8 cellular contexts compared by ENCODE assay signal in the genomic region with DNA sequence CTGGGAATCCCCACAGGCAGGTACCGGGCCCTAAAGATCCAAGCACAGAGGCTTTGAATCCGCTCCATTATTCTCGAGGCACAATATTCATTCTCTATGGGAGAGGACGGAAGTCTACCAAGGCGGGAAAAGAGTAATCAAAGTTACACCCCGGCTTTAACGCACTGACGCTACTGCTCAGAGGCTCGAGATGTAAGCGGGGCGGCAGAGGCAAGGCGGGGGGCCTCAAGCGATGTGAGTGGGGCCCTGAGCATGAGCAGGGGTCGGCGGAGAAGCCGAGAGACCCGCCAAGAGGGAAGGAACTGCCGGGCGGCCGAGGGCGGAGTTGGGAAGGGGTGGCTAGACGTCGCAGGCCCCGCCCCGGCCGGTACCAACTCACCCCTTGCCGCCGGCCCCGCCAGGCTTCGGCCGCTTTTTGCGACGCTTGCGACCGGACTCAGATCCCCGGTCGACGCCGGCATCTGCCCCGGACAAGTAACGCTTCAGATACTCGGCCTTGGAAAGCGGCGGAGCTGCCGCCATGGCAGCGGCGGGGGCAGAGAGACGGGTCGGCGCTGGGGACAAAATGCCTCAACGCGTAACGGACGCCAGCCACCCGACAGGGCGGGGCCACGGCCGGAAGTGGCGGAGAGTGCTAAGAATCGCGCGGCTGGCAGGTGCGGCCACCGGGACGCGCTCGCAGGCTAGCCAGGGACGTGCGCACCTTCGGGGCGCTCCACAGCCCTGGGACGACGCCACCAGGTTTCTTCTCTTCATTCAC. TPM values are rescaled to one million over a fixed set of nuclear protein-coding genes. Genes with fewer than 3 reads are reported as not detected.
DNase-seq lines count a peak whose midpoint lies in the region; FAIRE-seq and TF ChIP-seq lines count a peak whose summit lies in the region.

A gene with protein sequence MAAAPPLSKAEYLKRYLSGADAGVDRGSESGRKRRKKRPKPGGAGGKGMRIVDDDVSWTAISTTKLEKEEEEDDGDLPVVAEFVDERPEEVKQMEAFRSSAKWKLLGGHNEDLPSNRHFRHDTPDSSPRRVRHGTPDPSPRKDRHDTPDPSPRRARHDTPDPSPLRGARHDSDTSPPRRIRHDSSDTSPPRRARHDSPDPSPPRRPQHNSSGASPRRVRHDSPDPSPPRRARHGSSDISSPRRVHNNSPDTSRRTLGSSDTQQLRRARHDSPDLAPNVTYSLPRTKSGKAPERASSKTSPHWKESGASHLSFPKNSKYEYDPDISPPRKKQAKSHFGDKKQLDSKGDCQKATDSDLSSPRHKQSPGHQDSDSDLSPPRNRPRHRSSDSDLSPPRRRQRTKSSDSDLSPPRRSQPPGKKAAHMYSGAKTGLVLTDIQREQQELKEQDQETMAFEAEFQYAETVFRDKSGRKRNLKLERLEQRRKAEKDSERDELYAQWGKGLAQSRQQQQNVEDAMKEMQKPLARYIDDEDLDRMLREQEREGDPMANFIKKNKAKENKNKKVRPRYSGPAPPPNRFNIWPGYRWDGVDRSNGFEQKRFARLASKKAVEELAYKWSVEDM (minus strand): TSS at position 545 of the 760 bp plus-strand sequence. CDS start 23 bp downstream, at position 522.

- peak within 1 kb of the TSS; percentile 88 to 92 for H3K4me3 ChIP-seq in foreskin fibroblast (ENCODE audit: low read depth in 1 of 2, low read length in 2 of 2)
- peak within 1 kb of the TSS; percentile 98 for H3K4me3 ChIP-seq in neural progenitor cell
- peak within 1 kb of the TSS; percentile 76 to 96 (median 93) for H3K4me3 ChIP-seq in subcutaneous abdominal adipose tissue (ENCODE audit: low read depth in 1 of 5, low read length in 5 of 5)

- peaks cover 8% of the 10 kb centered on the region for H3K36me3 Mint-ChIP-seq in neural progenitor cell

- DNase-seq in ELR (ENCODE audit: low read depth) (peak; percentile 88), H54 (ENCODE audit: insufficient read length, low spot score) (peak; percentile 63), M059J (ENCODE audit: low read depth) (peak; percentile 80), SIG-M5 treated with dmso at 0.1 percent for 504 hours (lab: John Stamatoyannopoulos, UW; ENCODE audit: unreplicated experiment) (peak; percentile 75), activated gamma-delta T cell treated with Interleukin-2 at 50 U/mL for 16 hours (peak; percentile 95), foreskin fibroblast (peak; percentile 81 to 94), neural progenitor cell (ENCODE audit: low spot score) (peak; percentile 94)

- H3K79me2 ChIP-seq in neural progenitor cell (ENCODE audit: low read depth), result peaks cover 45% of the 10 kb centered on the region

- H3F3A ChIP-seq in neural progenitor cell (ENCODE audit: low read depth), result peaks cover 39% of the 10 kb centered on the region

- H3K4me2 ChIP-seq in neural progenitor cell, result peak within 1 kb of the TSS; percentile 83

- peaks cover 8% of the 10 kb centered on the region for H3K36me3 ChIP-seq in neural progenitor cell
- H3K36me3 ChIP-seq in subcutaneous abdominal adipose tissue (ENCODE audit: control insufficient read depth in 5 of 5, insufficient read depth in 5 of 5, low read length in 5 of 5), result peaks cover 5 to 22% (median 9%) of the 10 kb centered on the region in 5 donors

- peak; percentile 65 for TF ChIP-seq POLR2A in H54 (IDR thresholded peaks at IDR 0.05; ENCODE audit: low read depth, low read length)

- H3K27ac ChIP-seq in neural progenitor cell (peak within 1 kb of the TSS; percentile 91), subcutaneous abdominal adipose tissue (ENCODE audit: low read depth, low read length) (peak within 1 kb of the TSS; percentile 86)

- H3K27me3 ChIP-seq in neural progenitor cell (no peaks in the 10 kb centered on the region), subcutaneous abdominal adipose tissue (ENCODE audit: control insufficient read depth in 5 of 5, insufficient read depth in 4 of 5, low read length in 5 of 5) (no peaks in the 10 kb centered on the region)

- FAIRE-seq in H54 (lab: Jason Lieb, UNC), result peak; percentile 45

- H3K4me3 Mint-ChIP-seq in neural progenitor cell, result peak within 1 kb of the TSS; percentile 95

- TF ChIP-seq CTCF in foreskin fibroblast (IDR thresholded peaks at IDR 0.05; ENCODE audit: low read depth, low read length) (no peak), neural progenitor cell (IDR thresholded peaks at IDR 0.05) (no peak)

- H4K20me1 ChIP-seq in neural progenitor cell (ENCODE audit: low read depth), result peaks cover 13% of the 10 kb centered on the region

- peaks cover 23% of the 10 kb centered on the region for H3K4me1 ChIP-seq in neural progenitor cell
- peaks cover 6 to 33% (median 31%) of the 10 kb centered on the region in 5 donors for H3K4me1 ChIP-seq in subcutaneous abdominal adipose tissue (ENCODE audit: control insufficient read depth in 5 of 5, insufficient read depth in 5 of 5, low read length in 5 of 5)

- no peaks in the 10 kb centered on the region for H3K9me3 ChIP-seq in neural progenitor cell (ENCODE audit: low read depth)
- no peaks in the 10 kb centered on the region for H3K9me3 ChIP-seq in subcutaneous abdominal adipose tissue (ENCODE audit: control insufficient read depth in 5 of 5, low read length in 5 of 5)

- H3K9ac ChIP-seq in neural progenitor cell (peak within 1 kb of the TSS; percentile 82), subcutaneous abdominal adipose tissue (ENCODE audit: low read length in 5 of 5) (peak within 1 kb of the TSS; percentile 89 to 98 (median 91))

- H3K27me3 Mint-ChIP-seq in neural progenitor cell (ENCODE audit: insufficient read depth, low read depth), result no peaks in the 10 kb centered on the region

- H2AFZ ChIP-seq in neural progenitor cell (replicated peaks), result peak within 1 kb of the TSS; percentile 99

- peaks cover 28% of the 10 kb centered on the region for H3K4me1 Mint-ChIP-seq in neural progenitor cell

- peak within 1 kb of the TSS; percentile 74 for H3K27ac Mint-ChIP-seq in neural progenitor cell

- no peaks in the 10 kb centered on the region for H3K9me3 Mint-ChIP-seq in neural progenitor cell

RNA-seq across cellular contexts. Expression of the gene that starts here (rescaled TPM):
- 18.5 and 26.4 TPM in 2 replicates for total RNA-seq in M059J (2014; rRNA removed; shearing (Covaris generic))
- 31.5 and 33.8 TPM in 2 replicates for total RNA-seq in neural progenitor cell (ENCODE audit: low replicate concordance)

Comparison
In these comparisons a context has a peak if more than half of its experiments do, and no peak if none do; other contexts are left out.
1. Peak in every context shown above with its lines: DNase-seq, H3K4me3 ChIP-seq and H3K27ac ChIP-seq.